16 cellular contexts compared by ENCODE assay signal in genomic region chr1:214107322-214108096, GRCh38.
DNase-seq lines count a peak whose midpoint lies in the region; ATAC-seq, FAIRE-seq and TF ChIP-seq lines count a peak whose summit lies in the region.
"Had no signal": no experiment of that assay in that cellular context is flagged by ENCODE, and none has a peak within 500 bp of the region (broad histone marks: within the 10 kb centered on the region; RNA-seq: fewer than 3 reads in every experiment).

No MANE protein-coding gene starts in this region.

- peak in 1 of 2 donors; percentile 8 for ATAC-seq in upper lobe of left lung (ENCODE audit: low FRiP score in 2 of 2)
- ATAC-seq: activated CD4-positive, alpha-beta T cell treated with anti-CD3 and anti-CD28 coated beads for 36 hours had no signal

- no peak for TF ChIP-seq CTCF in endothelial cell of umbilical vein (IDR thresholded peaks at IDR 0.05; ENCODE audit: extremely low read depth in 1 of 2, insufficient read depth in 1 of 2, low read depth in 1 of 2, low read length in 2 of 2)
- TF ChIP-seq CTCF in upper lobe of left lung (IDR thresholded peaks at IDR 0.05), result no peak

- no peak overlapping the region for H2BK5ac ChIP-seq in mesendoderm (ENCODE audit: low read length)

- CTCF ChIA-PET in endothelial cell of umbilical vein (lab: Charles Lee), result interaction anchor here (0.6 to 2.1 kb wide), 6 partner anchors 9 to 130 kb away, joined by 3 to 16 read pairs (median 4); no protein-coding TSS in a partner anchor

- no CpG with 5 or more reads among the region's 25 CpGs for WGBS in mesendoderm (ENCODE audit: extremely low coverage, insufficient coverage, low lambda C conversion rate)
- WGBS in upper lobe of left lung, 2 donors, result 25 to 36% methylated on average over 17 to 25 of the region's 25 CpGs

- H2AFZ ChIP-seq in endothelial cell of umbilical vein (ENCODE audit: low read depth, low read length), result peak overlapping the region; percentile 99

- POLR2A ChIA-PET in endothelial cell of umbilical vein (lab: Charles Lee), result interaction anchor here (1.3 kb wide), 1 partner anchor 120 kb away, joined by 3 read pairs; the partner anchor contains the start of gene PROX1

- FAIRE-seq in endothelial cell of umbilical vein (lab: Jason Lieb, UNC) (peak; percentile 84), GM12892 (lab: Jason Lieb, UNC) (no peak)
- FAIRE-seq: A204.1 had no signal

- dilution Hi-C loops in endothelial cell of umbilical vein (cut with MboI; ENCODE audit: extremely low pct_ligation_motif_present, low sequenced_read_pairs), result no loop called here

- H3K9me3 ChIP-seq in endothelial cell of umbilical vein (replicated peaks; ENCODE audit: control insufficient read depth, insufficient read depth, low read length) (no peaks in the 10 kb centered on the region), upper lobe of left lung (peaks cover 0 to 10% (median 3%) of the 10 kb centered on the region in 4 donors)
- H3K9me3 ChIP-seq: neutrophil had no signal

- H2AK5ac ChIP-seq in mesendoderm (ENCODE audit: low read length), result no peak overlapping the region

- peak overlapping the region; percentile 44 for H3K18ac ChIP-seq in mesendoderm (ENCODE audit: low read length)

- BruUV-seq in endothelial cell of umbilical vein (replicated peaks; lab: Mats Ljungman, UMichigan), result no TSS peak

- no peak overlapping the region for H2BK15ac ChIP-seq in mesendoderm (replicated peaks; ENCODE audit: low read depth)

- peak overlapping the region; percentile 86 for H3K4me2 ChIP-seq in endothelial cell of umbilical vein (ENCODE audit: insufficient read depth, low read length)
- H3K4me2 ChIP-seq in mesendoderm (ENCODE audit: low read length), result no peak overlapping the region

- no peak overlapping the region for H4K8ac ChIP-seq in mesendoderm (ENCODE audit: low read depth, low read length)

- no peak for TF ChIP-seq POLR2A in endothelial cell of umbilical vein (IDR thresholded peaks at IDR 0.05; ENCODE audit: low read depth, low read length)
- no peak for TF ChIP-seq POLR2A in upper lobe of left lung (IDR thresholded peaks at IDR 0.05)
- no peak for TF ChIP-seq POLR2A in GM12892 (IDR thresholded peaks at IDR 0.05; ENCODE audit: low read depth, low read length)

- H3K4me3 ChIP-seq in endothelial cell of umbilical vein (replicated peaks in 1 of 3; ENCODE audit: insufficient read depth in 1 of 3, low read depth in 1 of 3, low read length in 3 of 3) (peak overlapping the region; percentile 1 to 59 (median 13)), mesendoderm (ENCODE audit: low read length) (no peak overlapping the region), upper lobe of left lung (peak overlapping the region in 3 of 4 donors; percentile 9 to 36 (median 30))

- DNase-seq in NCI-H2227 (lab: John Stamatoyannopoulos, UW; ENCODE audit: unreplicated experiment) (peak; percentile 38), NCI-H2227 treated with DMSO at 0.1 percent for 48 hours (lab: John Stamatoyannopoulos, UW) (no peak), endothelial cell of umbilical vein (ENCODE audit: low read depth, low spot score) (peak; percentile 63), mesendoderm (no peak), upper lobe of left lung (peak in 1 of 2 donors; percentile 34), T-helper 9 cell (no peak), Ammon's horn (ENCODE audit: low spot score) (no peak), GM12892 (ENCODE audit: insufficient read length) (no peak)
- DNase-seq: activated CD4-positive, alpha-beta T cell treated with anti-CD3 and anti-CD28 coated beads for 36 hours; activated gamma-delta T cell; effector CD8-positive, alpha-beta T cell; Karpas-422; NCI-H446 had no signal

- H3K79me2 ChIP-seq in endothelial cell of umbilical vein (ENCODE audit: control insufficient read depth, insufficient read depth, low read length), result no peaks in the 10 kb centered on the region
- H3K79me2 ChIP-seq in mesendoderm (ENCODE audit: control insufficient read depth, insufficient read depth, low read length), result no peaks in the 10 kb centered on the region

- H3K9ac ChIP-seq in endothelial cell of umbilical vein (replicated peaks; ENCODE audit: extremely low read depth, insufficient read depth, low read length), result peak overlapping the region; percentile 63
- no peak overlapping the region for H3K9ac ChIP-seq in mesendoderm (ENCODE audit: low read length)

- H4K20me1 ChIP-seq in endothelial cell of umbilical vein (replicated peaks; ENCODE audit: control insufficient read depth, extremely low read depth, insufficient read depth, low read length), result no peaks in the 10 kb centered on the region

- H3K9me1 ChIP-seq in endothelial cell of umbilical vein (replicated peaks; ENCODE audit: control insufficient read depth, extremely low read depth, insufficient read depth, low read length), result no peaks in the 10 kb centered on the region

- H2BK120ac ChIP-seq in mesendoderm (ENCODE audit: low read depth, low read length), result no peak overlapping the region

- H3K27ac ChIP-seq in endothelial cell of umbilical vein (ENCODE audit: insufficient read depth, low read depth, low read length), result peak overlapping the region; percentile 60
- no peak overlapping the region for H3K27ac ChIP-seq in mesendoderm (ENCODE audit: low read depth, low read length)
- H3K27ac ChIP-seq in upper lobe of left lung, result no peak overlapping the region
- H3K27ac ChIP-seq: neutrophil, tibial nerve had no signal

- H4K5ac ChIP-seq in mesendoderm (ENCODE audit: low read length), result no peak overlapping the region

- H3K4me1 ChIP-seq in endothelial cell of umbilical vein (ENCODE audit: control insufficient read depth, extremely low read depth, insufficient read depth, low read length), result peaks cover 16% of the 10 kb centered on the region
- peaks cover 8% of the 10 kb centered on the region for H3K4me1 ChIP-seq in mesendoderm (ENCODE audit: control insufficient read depth, low read depth, low read length)
- peaks cover 0 to 6% (median 5%) of the 10 kb centered on the region in 4 donors for H3K4me1 ChIP-seq in upper lobe of left lung

- H3K79me1 ChIP-seq in mesendoderm (ENCODE audit: low read length), result no peaks in the 10 kb centered on the region

- no peak for TF ChIP-seq EP300 in upper lobe of left lung (IDR thresholded peaks at IDR 0.05)

- H3K36me3 ChIP-seq in endothelial cell of umbilical vein (ENCODE audit: control insufficient read depth in 2 of 2, extremely low read depth in 1 of 2, insufficient read depth in 2 of 2, low read length in 2 of 2), result no peaks in the 10 kb centered on the region
- H3K36me3 ChIP-seq in mesendoderm (ENCODE audit: control insufficient read depth, insufficient read depth, low read length), result no peaks in the 10 kb centered on the region
- H3K36me3 ChIP-seq in upper lobe of left lung, result no peaks in the 10 kb centered on the region
- H3K36me3 ChIP-seq: neutrophil, tibial nerve had no signal

- no peak overlapping the region for H3K4ac ChIP-seq in mesendoderm (ENCODE audit: low read depth, low read length)

- H3K56ac ChIP-seq in mesendoderm (ENCODE audit: low read length), result no peak overlapping the region

- H3K27me3 ChIP-seq in endothelial cell of umbilical vein (ENCODE audit: control insufficient read depth in 2 of 2, insufficient read depth in 2 of 2, low read length in 2 of 2) (no peaks in the 10 kb centered on the region), mesendoderm (ENCODE audit: insufficient read depth, low read length, poor library complexity) (no peaks in the 10 kb centered on the region), upper lobe of left lung (no peaks in the 10 kb centered on the region)
- H3K27me3 ChIP-seq: tibial nerve had no signal

- intact Hi-C loops in endothelial cell of umbilical vein (cut with micrococcal nuclease), result loop anchor here (5.0 kb wide), 1 partner anchor 985 kb away; no protein-coding TSS in a partner anchor

- H3K23ac ChIP-seq in mesendoderm (ENCODE audit: low read length), result no peak overlapping the region

TF ChIP-seq in endothelial cell of umbilical vein, 7 proteins besides CTCF, POLR2A, EP300 and RAD21:
- no peak for TF ChIP-seq MYC (IDR thresholded peaks at IDR 0.05; ENCODE audit: low read depth, low read length)
- no peak for TF ChIP-seq MAX (IDR thresholded peaks at IDR 0.05; ENCODE audit: insufficient read depth, insufficient read length)
- TF ChIP-seq GATA2 (IDR thresholded peaks at IDR 0.05; ENCODE audit: insufficient read depth, insufficient read length, low read depth, low read length), result no peak
- no peak for TF ChIP-seq FOS (IDR thresholded peaks at IDR 0.05; ENCODE audit: borderline replicate concordance, insufficient read depth, low read length)
- TF ChIP-seq JUN (IDR thresholded peaks at IDR 0.05; ENCODE audit: borderline replicate concordance, insufficient read depth, insufficient read length, low read depth), result no peak
- TF ChIP-seq POLR2AphosphoS5 (IDR thresholded peaks at IDR 0.05; ENCODE audit: insufficient read depth, low read depth, low read length), result no peak
- no peak for TF ChIP-seq EZH2 (IDR thresholded peaks at IDR 0.05; ENCODE audit: borderline replicate concordance, low read depth, low read length, severe bottlenecking)

Comparison
In these comparisons a context has a peak if more than half of its experiments do, and no peak if none do; other contexts are left out.
1. DNase-seq: peak in NCI-H2227 (single experiment) and endothelial cell of umbilical vein (single experiment); none in NCI-H2227 treated with DMSO at 0.1 percent for 48 hours (single experiment), mesendoderm (single experiment), T-helper 9 cell (single experiment), Ammon's horn (single experiment) and GM12892 (single experiment).